ENCODE assay signal across 24 cellular contexts in the genomic region with DNA sequence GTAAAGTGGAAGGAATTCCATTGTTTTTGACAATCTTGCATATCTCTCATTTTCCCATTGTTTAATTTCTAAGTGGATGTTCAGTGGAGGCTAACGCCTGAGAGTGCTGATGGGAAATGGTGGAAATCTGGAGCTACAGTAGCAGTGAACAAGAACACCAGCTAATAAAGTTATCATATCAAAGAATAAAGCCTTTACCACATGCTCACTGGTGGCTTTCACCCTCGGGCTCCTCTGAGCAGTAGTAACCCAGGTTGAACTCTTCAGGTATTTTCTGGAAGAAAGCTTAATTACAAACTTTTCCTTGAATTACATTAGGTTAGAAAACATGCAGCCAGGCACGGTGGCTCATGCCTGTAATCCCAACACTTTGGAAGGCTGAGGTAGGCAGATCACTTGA. TPM values are rescaled to one million over a fixed set of nuclear protein-coding genes. Genes with fewer than 3 reads are reported as not detected.
"Had no signal": no experiment of that assay in that cellular context is flagged by ENCODE, and none has a peak within 500 bp of the region (broad histone marks: within the 10 kb centered on the region; RNA-seq: fewer than 3 reads in every experiment).

No MANE protein-coding gene starts in this region.

- H3K27me3 Mint-ChIP-seq: activated CD4-positive, alpha-beta T cell treated with anti-CD3 and anti-CD28 coated beads, Interleukin-2, amount 10 ng/mL, durations not matched to agents 7 days and 5 days; activated CD8-positive, alpha-beta memory T cell treated with anti-CD3 and anti-CD28 coated beads, Interleukin-2, amount 10 ng/mL, durations not matched to agents 7 days and 5 days; activated naive CD4-positive, alpha-beta T cell treated with anti-CD3 and anti-CD28 coated beads, Interleukin-2, amount 10 ng/mL, durations not matched to agents 7 days and 5 days; stimulated activated memory B cell treated with anti-CD40 and anti-IgM and Interleukin-4, amounts not matched to agents 10 μg/mL and 1 μg/mL and 100 μg/mL, for 72 hours had no signal

- H3K9ac ChIP-seq: neural progenitor cell, parathyroid adenoma had no signal

- H2AFZ ChIP-seq: neural progenitor cell, parathyroid adenoma had no signal

- H3K79me2 ChIP-seq: parathyroid adenoma had no signal

- DNase-seq: activated CD4-positive, alpha-beta T cell treated with anti-CD3 and anti-CD28 coated beads for 1 hour; activated CD4-positive, alpha-beta T cell treated with anti-CD3 and anti-CD28 coated beads, Interleukin-2, amount 10 ng/mL, durations not matched to agents 7 days and 5 days; activated CD8-positive, alpha-beta memory T cell treated with anti-CD3 and anti-CD28 coated beads, Interleukin-2, amount 10 ng/mL, durations not matched to agents 7 days and 5 days; activated CD8-positive, alpha-beta T cell treated with anti-CD3 and anti-CD28 coated beads, Interleukin-2, amount 10 ng/mL, durations not matched to agents 7 days and 5 days; activated gamma-delta T cell; activated naive CD4-positive, alpha-beta T cell treated with anti-CD3 and anti-CD28 coated beads, Interleukin-2, amount 10 ng/mL, durations not matched to agents 7 days and 5 days; effector CD8-positive, alpha-beta T cell; glutamatergic neuron; left lung; lower lobe of right lung; mesenchymal stem cell; natural killer cell; occipital lobe; psoas muscle; stimulated activated CD4-positive, alpha-beta T cell treated with anti-CD3 and anti-CD28 coated beads, Interleukin-1b, Interleukin-23, amount 100 ng/mL, for 48 hours; stimulated activated CD4-positive, alpha-beta T cell treated with anti-CD3 and anti-CD28 coated beads, Interleukin-4, amount 100 ng/mL, for 4 hours; stimulated activated CD8-positive, alpha-beta memory T cell treated with anti-CD3 and anti-CD28 coated beads, Interleukin-4, amount 100 ng/mL, for 48 hours; T-helper 9 cell had no signal

- H3K9me3 ChIP-seq: breast epithelium, left lung, lower lobe of right lung, psoas muscle, tibial nerve had no signal

- H3K27me3 ChIP-seq: breast epithelium, left lung, neural progenitor cell, tibial nerve had no signal

- H3K4me1 ChIP-seq: left lung, lower lobe of right lung, neural progenitor cell, parathyroid adenoma, psoas muscle, tibial nerve had no signal

- ATAC-seq: activated CD8-positive, alpha-beta memory T cell treated with anti-CD3 and anti-CD28 coated beads, Interleukin-2, amount 10 ng/mL, durations not matched to agents 7 days and 5 days; activated CD8-positive, alpha-beta T cell treated with anti-CD3 and anti-CD28 coated beads, Interleukin-2, amount 10 ng/mL, durations not matched to agents 7 days and 5 days; left lung; lower lobe of right lung; natural killer cell; psoas muscle; stimulated activated memory B cell treated with anti-CD40 and anti-IgM and Interleukin-4, amounts not matched to agents 10 μg/mL and 1 μg/mL and 100 μg/mL, for 72 hours had no signal

- H3K27ac ChIP-seq: breast epithelium, left lung, lower lobe of right lung, neural progenitor cell, parathyroid adenoma, psoas muscle, tibial nerve had no signal

- H3K4me1 Mint-ChIP-seq: activated CD4-positive, alpha-beta T cell treated with anti-CD3 and anti-CD28 coated beads, Interleukin-2, amount 10 ng/mL, durations not matched to agents 7 days and 5 days; activated naive CD4-positive, alpha-beta T cell treated with anti-CD3 and anti-CD28 coated beads, Interleukin-2, amount 10 ng/mL, durations not matched to agents 7 days and 5 days; natural killer cell; neural progenitor cell; stimulated activated memory B cell treated with anti-CD40 and anti-IgM and Interleukin-4, amounts not matched to agents 10 μg/mL and 1 μg/mL and 100 μg/mL, for 72 hours had no signal

- H3K4me2 ChIP-seq: neural progenitor cell, smooth muscle cell had no signal

- H3K9me3 Mint-ChIP-seq: activated CD4-positive, alpha-beta T cell treated with anti-CD3 and anti-CD28 coated beads, Interleukin-2, amount 10 ng/mL, durations not matched to agents 7 days and 5 days; activated naive CD4-positive, alpha-beta T cell treated with anti-CD3 and anti-CD28 coated beads, Interleukin-2, amount 10 ng/mL, durations not matched to agents 7 days and 5 days; natural killer cell; neural progenitor cell; stimulated activated memory B cell treated with anti-CD40 and anti-IgM and Interleukin-4, amounts not matched to agents 10 μg/mL and 1 μg/mL and 100 μg/mL, for 72 hours had no signal

- H3K4me3 Mint-ChIP-seq: activated CD4-positive, alpha-beta T cell treated with anti-CD3 and anti-CD28 coated beads, Interleukin-2, amount 10 ng/mL, durations not matched to agents 7 days and 5 days; activated CD8-positive, alpha-beta memory T cell treated with anti-CD3 and anti-CD28 coated beads, Interleukin-2, amount 10 ng/mL, durations not matched to agents 7 days and 5 days; activated CD8-positive, alpha-beta T cell treated with anti-CD3 and anti-CD28 coated beads, Interleukin-2, amount 10 ng/mL, durations not matched to agents 7 days and 5 days; activated naive CD4-positive, alpha-beta T cell treated with anti-CD3 and anti-CD28 coated beads, Interleukin-2, amount 10 ng/mL, durations not matched to agents 7 days and 5 days; natural killer cell; neural progenitor cell; stimulated activated memory B cell treated with anti-CD40 and anti-IgM and Interleukin-4, amounts not matched to agents 10 μg/mL and 1 μg/mL and 100 μg/mL, for 72 hours had no signal

- H3K27ac Mint-ChIP-seq: activated CD4-positive, alpha-beta T cell treated with anti-CD3 and anti-CD28 coated beads, Interleukin-2, amount 10 ng/mL, durations not matched to agents 7 days and 5 days; activated CD8-positive, alpha-beta memory T cell treated with anti-CD3 and anti-CD28 coated beads, Interleukin-2, amount 10 ng/mL, durations not matched to agents 7 days and 5 days; activated CD8-positive, alpha-beta T cell treated with anti-CD3 and anti-CD28 coated beads, Interleukin-2, amount 10 ng/mL, durations not matched to agents 7 days and 5 days; activated naive CD4-positive, alpha-beta T cell treated with anti-CD3 and anti-CD28 coated beads, Interleukin-2, amount 10 ng/mL, durations not matched to agents 7 days and 5 days; neural progenitor cell; stimulated activated memory B cell treated with anti-CD40 and anti-IgM and Interleukin-4, amounts not matched to agents 10 μg/mL and 1 μg/mL and 100 μg/mL, for 72 hours had no signal

- H3K4me3 ChIP-seq: breast epithelium, left lung, lower lobe of right lung, neural progenitor cell, psoas muscle, smooth muscle cell, tibial nerve had no signal

RNA-seq across cellular contexts. Expression of gene PNLDC1, which starts 48.6 kb away (rescaled TPM):
- polyA plus RNA-seq: smooth muscle cell had no signal
